Comparison of ENCODE assay signal across 1 cellular context in genomic region chr1:234599617-234600417, GRCh38.
TF ChIP-seq lines count a peak whose summit lies in the region.

No MANE protein-coding gene starts in this region.

TF ChIP-seq in HepG2, 621 proteins besides CTCF, POLR2A, EP300 and RAD21 (continued from another document and continues in another):
- peak; percentile 87; the same call in 1 of the 2 replicates for TF ChIP-seq DZIP1 (CRISPR knock-in tag; IDR thresholded peaks at IDR 0.05)
- TF ChIP-seq NFE2L1 (CRISPR knock-in tag; IDR thresholded peaks at IDR 0.05; ENCODE audit: borderline replicate concordance) = no peak
- TF ChIP-seq FOXK2 (IDR thresholded peaks at IDR 0.05) = no peak
- peak; percentile 79 for TF ChIP-seq ZNF609 (CRISPR knock-in tag; IDR thresholded peaks at IDR 0.05; ENCODE audit: borderline replicate concordance)
- TF ChIP-seq JARID2 (CRISPR knock-in tag; IDR thresholded peaks at IDR 0.05; ENCODE audit: insufficient replicate concordance) = no peak
- TF ChIP-seq KLF13 (CRISPR knock-in tag; IDR thresholded peaks at IDR 0.05) = 0 out of 2 replicates have a peak, but pooled peaks have one; percentile 4
- TF ChIP-seq NR2F6 (IDR thresholded peaks at IDR 0.05) = no peak
- peak; percentile 51; the same call in 1 of the 2 replicates for TF ChIP-seq NR2F6 (CRISPR knock-in tag; IDR thresholded peaks at IDR 0.05)
- peak; percentile 88 for TF ChIP-seq MAZ (IDR thresholded peaks at IDR 0.05; ENCODE audit: borderline replicate concordance, low read depth, low read length)
- TF ChIP-seq MAZ (CRISPR knock-in tag; IDR thresholded peaks at IDR 0.05; ENCODE audit: low read depth) = peak; percentile 88
- peak; percentile 81 for TF ChIP-seq ZNF792 (CRISPR knock-in tag; IDR thresholded peaks at IDR 0.05)
- TF ChIP-seq ZUFSP (CRISPR knock-in tag; IDR thresholded peaks at IDR 0.05; ENCODE audit: borderline replicate concordance) = no peak
- no peak; the same call in 1 of the 2 replicates for TF ChIP-seq TEF (CRISPR knock-in tag; IDR thresholded peaks at IDR 0.05)
- 0 out of 2 replicates have a peak, but pooled peaks have one; percentile 50 for TF ChIP-seq ZHX1 (CRISPR knock-in tag; IDR thresholded peaks at IDR 0.05; ENCODE audit: low read depth)
- TF ChIP-seq ZNF639 (CRISPR knock-in tag; conservative IDR thresholded peaks at IDR 0.05) = peak; percentile 98
- no peak for TF ChIP-seq FOXP1 (IDR thresholded peaks at IDR 0.05)
- TF ChIP-seq FOXP1 (CRISPR knock-in tag; IDR thresholded peaks at IDR 0.05) = no peak
- no peak for TF ChIP-seq EZH2 (conservative IDR thresholded peaks at IDR 0.05; ENCODE audit: low read depth, low read length)
- 0 out of 2 replicates have a peak, but pooled peaks have one; percentile 22 for TF ChIP-seq ZNF556 (CRISPR knock-in tag; IDR thresholded peaks at IDR 0.05; ENCODE audit: borderline replicate concordance)
- TF ChIP-seq TCF7L2 (IDR thresholded peaks at IDR 0.05; ENCODE audit: low read depth, low read length) = no peak
- no peak for TF ChIP-seq ZNF10 (CRISPR knock-in tag; IDR thresholded peaks at IDR 0.05; ENCODE audit: borderline replicate concordance, low read depth)
- no peak for TF ChIP-seq ZBTB1 (CRISPR knock-in tag; IDR thresholded peaks at IDR 0.05; ENCODE audit: borderline replicate concordance)
- no peak for TF ChIP-seq ZMAT5 (CRISPR knock-in tag; IDR thresholded peaks at IDR 0.05; ENCODE audit: borderline replicate concordance, low read depth)
- TF ChIP-seq MIXL1 (CRISPR knock-in tag; IDR thresholded peaks at IDR 0.05) = 0 out of 2 replicates have a peak, but pooled peaks have one; percentile 36
- peak; percentile 80 for TF ChIP-seq THRA (CRISPR knock-in tag; IDR thresholded peaks at IDR 0.05; ENCODE audit: borderline replicate concordance)
- peak; percentile 82; the same call in 1 of the 2 replicates for TF ChIP-seq SMAD1 (CRISPR knock-in tag; IDR thresholded peaks at IDR 0.05; ENCODE audit: borderline replicate concordance, low read depth)
- peak; percentile 55; the same call in 1 of the 2 replicates for TF ChIP-seq ZNF501 (CRISPR knock-in tag; IDR thresholded peaks at IDR 0.05)
- TF ChIP-seq NAIF1 (CRISPR knock-in tag; IDR thresholded peaks at IDR 0.05; ENCODE audit: borderline replicate concordance) = peak; percentile 97
- TF ChIP-seq GTF2F1 (IDR thresholded peaks at IDR 0.05; ENCODE audit: low read length) = no peak
- TF ChIP-seq ZNF562 (CRISPR knock-in tag; IDR thresholded peaks at IDR 0.05; ENCODE audit: borderline replicate concordance) = no peak
- TF ChIP-seq AGO2 (optimal IDR thresholded peaks at IDR 0.05; ENCODE audit: low read depth, low read length) = peak; percentile 100
- no peak for TF ChIP-seq ZNF44 (CRISPR knock-in tag; IDR thresholded peaks at IDR 0.05)
- peak; percentile 87; the same call in 1 of the 2 replicates for TF ChIP-seq ZNF570 (CRISPR knock-in tag; IDR thresholded peaks at IDR 0.05; ENCODE audit: borderline replicate concordance)
- TF ChIP-seq ZZZ3 (CRISPR knock-in tag; IDR thresholded peaks at IDR 0.05; ENCODE audit: borderline replicate concordance) = no peak; the same call in 1 of the 2 replicates
- TF ChIP-seq ERF (CRISPR knock-in tag; IDR thresholded peaks at IDR 0.05) = peak; percentile 94
- 0 out of 2 replicates have a peak, but pooled peaks have one; percentile 71 for TF ChIP-seq ZNF75D (CRISPR knock-in tag; IDR thresholded peaks at IDR 0.05; ENCODE audit: borderline replicate concordance)
- TF ChIP-seq RFXANK (CRISPR knock-in tag; IDR thresholded peaks at IDR 0.05) = no peak
- peak; percentile 82; the same call in 1 of the 2 replicates for TF ChIP-seq MED13 (CRISPR knock-in tag; IDR thresholded peaks at IDR 0.05)
- TF ChIP-seq ZNF503 (CRISPR knock-in tag; IDR thresholded peaks at IDR 0.05) = peak; percentile 78
